18 cellular contexts compared by ENCODE assay signal in genomic region chr4:179751669-179752068, GRCh38.
"Had no signal": no experiment of that assay in that cellular context is flagged by ENCODE, and none has a peak within 500 bp of the region (broad histone marks: within the 10 kb centered on the region; RNA-seq: fewer than 3 reads in every experiment).

No MANE protein-coding gene starts in this region.

- H3K9me3 ChIP-seq: heart left ventricle, ovary, right atrium auricular region, sigmoid colon, stomach, thoracic aorta, transverse colon had no signal

- H3K4me1 ChIP-seq: heart left ventricle, right atrium auricular region, sigmoid colon, stomach, transverse colon had no signal

- H3K27ac ChIP-seq: heart left ventricle, ovary, right atrium auricular region, sigmoid colon, skin epidermis, stomach, thoracic aorta, transverse colon had no signal

- H3K27me3 ChIP-seq: heart left ventricle, ovary, right atrium auricular region, sigmoid colon, stomach, transverse colon had no signal

- DNase-seq: effector memory CD8-positive, alpha-beta T cell; erythroblast; foreskin melanocyte; heart left ventricle; hippocampal formation; naive thymus-derived CD4-positive, alpha-beta T cell; nucleus accumbens; ovary; sigmoid colon; stimulated activated CD4-positive, alpha-beta T cell treated with anti-CD3 and anti-CD28 coated beads, Interleukin-2, amount 100 ng/mL, for 24 hours; stimulated activated CD4-positive, alpha-beta T cell treated with anti-CD3 and anti-CD28 coated beads, Interleukin-4, amount 100 ng/mL, for 4 hours; stimulated activated naive CD4-positive, alpha-beta T cell; stomach; substantia nigra; transverse colon had no signal

- H3K4me3 ChIP-seq: heart left ventricle, ovary, right atrium auricular region, sigmoid colon, skin epidermis, stomach, thoracic aorta, transverse colon had no signal

- ATAC-seq: effector memory CD8-positive, alpha-beta T cell; heart left ventricle; naive thymus-derived CD4-positive, alpha-beta T cell had no signal

- H3K36me3 ChIP-seq: heart left ventricle, ovary, right atrium auricular region, sigmoid colon, stomach, thoracic aorta, transverse colon had no signal
